ENCODE assay signal across 19 cellular contexts in genomic region chr5:116475232-116475828, GRCh38.
A peak's percentile ranks its signal among the peaks of the same experiment; 100 is the strongest.
DNase-seq lines count a peak whose midpoint lies in the region; ATAC-seq lines count a peak whose summit lies in the region.
"Had no signal": no experiment of that assay in that cellular context is flagged by ENCODE, and none has a peak within 500 bp of the region (broad histone marks: within the 10 kb centered on the region; RNA-seq: fewer than 3 reads in every experiment).

No MANE protein-coding gene starts in this region.

- DNase-seq in NOMO-1 treated with dmso at 0.1 percent for 144 hours (lab: John Stamatoyannopoulos, UW; ENCODE audit: unreplicated experiment) (no peak), cerebellar cortex (ENCODE audit: low spot score) (no peak), NCI-H2107 treated with DMSO at 0.1 percent for 48 hours (lab: John Stamatoyannopoulos, UW; ENCODE audit: unreplicated experiment) (no peak)
- DNase-seq: activated CD4-positive, alpha-beta T cell treated with anti-CD3 and anti-CD28 coated beads for 48 hours; activated gamma-delta T cell; amniotic stem cell; Calu3; caudate nucleus; esophagus squamous epithelium; IMR-90; mucosa of descending colon; NCI-H1694 treated with DMSO at 0.1 percent for 48 hours; NCI-H226; nucleus accumbens; thyroid gland had no signal

- ATAC-seq in GM18907 (IDR thresholded peaks at IDR 0.05; ENCODE audit: unreplicated experiment) (peak; percentile 85), HG02610 (IDR thresholded peaks at IDR 0.05; ENCODE audit: unreplicated experiment) (peak; percentile 94), HG03442 (IDR thresholded peaks at IDR 0.05; ENCODE audit: unreplicated experiment) (peak; percentile 66), HG02588 (IDR thresholded peaks at IDR 0.05; ENCODE audit: unreplicated experiment) (no peak)
- ATAC-seq: mucosa of descending colon had no signal
